1 cellular context compared by ENCODE assay signal in the genomic region with DNA sequence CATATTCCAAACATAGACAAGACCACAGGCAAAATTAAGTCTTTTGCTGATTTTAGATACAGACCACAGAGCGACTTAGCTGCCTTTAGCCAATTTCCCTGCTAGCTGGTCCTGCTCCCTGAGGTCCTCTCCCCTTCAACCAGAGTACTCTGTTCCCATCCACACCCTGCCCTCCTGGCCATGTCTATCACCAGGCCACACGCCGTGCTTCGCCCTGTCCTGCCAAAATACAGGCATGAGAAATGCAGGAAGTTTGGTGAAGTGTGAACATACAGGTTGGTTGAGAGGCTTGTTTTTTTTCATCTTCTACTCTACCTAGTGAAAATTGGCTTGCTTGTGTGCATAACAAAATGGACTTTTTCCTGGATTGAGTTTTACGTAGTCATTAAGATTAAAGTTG.
TF ChIP-seq lines count a peak whose summit lies in the region.

No MANE protein-coding gene starts in this region.

TF ChIP-seq in WTC11, 78 proteins besides CTCF, POLR2A, EP300 and RAD21 (continued from another document):
- TF ChIP-seq, protein P1, sequence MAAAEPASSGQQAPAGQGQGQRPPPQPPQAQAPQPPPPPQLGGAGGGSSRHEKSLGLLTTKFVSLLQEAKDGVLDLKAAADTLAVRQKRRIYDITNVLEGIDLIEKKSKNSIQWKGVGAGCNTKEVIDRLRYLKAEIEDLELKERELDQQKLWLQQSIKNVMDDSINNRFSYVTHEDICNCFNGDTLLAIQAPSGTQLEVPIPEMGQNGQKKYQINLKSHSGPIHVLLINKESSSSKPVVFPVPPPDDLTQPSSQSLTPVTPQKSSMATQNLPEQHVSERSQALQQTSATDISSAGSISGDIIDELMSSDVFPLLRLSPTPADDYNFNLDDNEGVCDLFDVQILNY (CRISPR knock-in tag; IDR thresholded peaks at IDR 0.05): no peak
- TF ChIP-seq, protein P2, sequence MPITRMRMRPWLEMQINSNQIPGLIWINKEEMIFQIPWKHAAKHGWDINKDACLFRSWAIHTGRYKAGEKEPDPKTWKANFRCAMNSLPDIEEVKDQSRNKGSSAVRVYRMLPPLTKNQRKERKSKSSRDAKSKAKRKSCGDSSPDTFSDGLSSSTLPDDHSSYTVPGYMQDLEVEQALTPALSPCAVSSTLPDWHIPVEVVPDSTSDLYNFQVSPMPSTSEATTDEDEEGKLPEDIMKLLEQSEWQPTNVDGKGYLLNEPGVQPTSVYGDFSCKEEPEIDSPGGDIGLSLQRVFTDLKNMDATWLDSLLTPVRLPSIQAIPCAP (CRISPR knock-in tag; IDR thresholded peaks at IDR 0.05): no peak
- TF ChIP-seq SMAD4 (CRISPR knock-in tag; IDR thresholded peaks at IDR 0.05): no peak
